ENCODE assay signal across 10 cellular contexts in genomic region chr14:61034416-61035100, GRCh38. TPM values are rescaled to one million over a fixed set of nuclear protein-coding genes. Genes with fewer than 3 reads are reported as not detected.
DNase-seq lines count a peak whose midpoint lies in the region; ATAC-seq, FAIRE-seq and TF ChIP-seq lines count a peak whose summit lies in the region.
"Had no signal": no experiment of that assay in that cellular context is flagged by ENCODE, and none has a peak within 500 bp of the region (broad histone marks: within the 10 kb centered on the region; RNA-seq: fewer than 3 reads in every experiment).

No MANE protein-coding gene starts in this region.

- TF ChIP-seq CTCF in NB4 (IDR thresholded peaks at IDR 0.05; ENCODE audit: low read depth, low read length) (no peak), endothelial cell of umbilical vein (IDR thresholded peaks at IDR 0.05; ENCODE audit: extremely low read depth in 1 of 2, insufficient read depth in 1 of 2, low read depth in 1 of 2, low read length in 2 of 2) (no peak), smooth muscle cell (IDR thresholded peaks at IDR 0.05; ENCODE audit: borderline replicate concordance, insufficient read depth, poor library complexity, severe bottlenecking) (no peak)

- no TSS peak for BruUV-seq in endothelial cell of umbilical vein (replicated peaks; lab: Mats Ljungman, UMichigan)

- TF ChIP-seq POLR2A in NB4 (IDR thresholded peaks at IDR 0.05; ENCODE audit: extremely low read depth, insufficient read length) (no peak), endothelial cell of umbilical vein (IDR thresholded peaks at IDR 0.05; ENCODE audit: low read depth, low read length) (no peak)

- DNase-seq in NB4 (ENCODE audit: low read depth) (peak; percentile 48), endothelial cell of umbilical vein (ENCODE audit: low read depth, low spot score) (peak; percentile 43), small intestine (no peak), smooth muscle cell (lab: John Stamatoyannopoulos, UW; ENCODE audit: unreplicated experiment) (no peak), NCI-H2227 treated with DMSO at 0.1 percent for 48 hours (lab: John Stamatoyannopoulos, UW) (no peak)
- no peak for DNase-seq in activated CD4-positive, alpha-beta T cell treated with anti-CD3 and anti-CD28 coated beads, Interleukin-2, amount 50 U/mL, for 1 hour

- 65 to 68% (median 66%) methylated on average over 4 of the region's 4 CpGs for WGBS in small intestine, 3 donors
- WGBS in smooth muscle cell (ENCODE audit: low lambda C conversion rate): 95% methylated on average over 4 of the region's 4 CpGs

- H3K27me3 ChIP-seq in endothelial cell of umbilical vein (ENCODE audit: control insufficient read depth in 2 of 2, insufficient read depth in 2 of 2, low read length in 2 of 2) (no peaks in the 10 kb centered on the region), small intestine (ENCODE audit: control insufficient read depth in 2 of 2, insufficient read depth in 2 of 2, low read length in 2 of 2) (no peaks in the 10 kb centered on the region), smooth muscle cell (ENCODE audit: low read depth) (no peaks in the 10 kb centered on the region)

- H4K20me1 ChIP-seq in endothelial cell of umbilical vein (replicated peaks; ENCODE audit: control insufficient read depth, extremely low read depth, insufficient read depth, low read length): no peaks in the 10 kb centered on the region
- no peaks in the 10 kb centered on the region for H4K20me1 ChIP-seq in smooth muscle cell (ENCODE audit: low read depth)

- H3K4me3 ChIP-seq in NB4 (ENCODE audit: low read depth, low read length): no peak overlapping the region
- no peak overlapping the region for H3K4me3 ChIP-seq in endothelial cell of umbilical vein (replicated peaks in 1 of 3; ENCODE audit: insufficient read depth in 1 of 3, low read depth in 1 of 3, low read length in 3 of 3)
- no peak overlapping the region for H3K4me3 ChIP-seq in small intestine (ENCODE audit: low read depth in 1 of 2, low read length in 2 of 2)
- H3K4me3 ChIP-seq in smooth muscle cell: no peak overlapping the region
- H3K4me3 ChIP-seq: skin epidermis had no signal

- dilution Hi-C loops in endothelial cell of umbilical vein (cut with MboI; ENCODE audit: extremely low pct_ligation_motif_present, low sequenced_read_pairs): loop anchor here (25.0 kb wide), 1 partner anchor 397 kb away; the partner anchor contains the start of gene SIX1

- H3K36me3 ChIP-seq in endothelial cell of umbilical vein (ENCODE audit: control insufficient read depth in 2 of 2, extremely low read depth in 1 of 2, insufficient read depth in 2 of 2, low read length in 2 of 2) (no peaks in the 10 kb centered on the region), small intestine (ENCODE audit: control insufficient read depth in 2 of 2, insufficient read depth in 2 of 2, low read length in 2 of 2) (no peaks in the 10 kb centered on the region), smooth muscle cell (ENCODE audit: low read depth) (no peaks in the 10 kb centered on the region)

- peak; percentile 87 for ATAC-seq in GM18868 (IDR thresholded peaks at IDR 0.05; ENCODE audit: unreplicated experiment)
- ATAC-seq in HG02623 (IDR thresholded peaks at IDR 0.05; ENCODE audit: unreplicated experiment): peak; percentile 89

- FAIRE-seq in endothelial cell of umbilical vein (lab: Jason Lieb, UNC) (no peak), small intestine (lab: Jason Lieb, UNC) (no peak)
- FAIRE-seq: colon had no signal

- CTCF ChIA-PET in endothelial cell of umbilical vein (lab: Charles Lee): interaction anchor here (0.9 kb wide), 1 partner anchor 8 kb away, joined by 9 read pairs; no protein-coding TSS in a partner anchor

- POLR2A ChIA-PET in endothelial cell of umbilical vein (lab: Charles Lee): no interaction called here

- H3F3A ChIP-seq in smooth muscle cell (ENCODE audit: low read depth): no peaks in the 10 kb centered on the region

- H3K79me2 ChIP-seq in endothelial cell of umbilical vein (ENCODE audit: control insufficient read depth, insufficient read depth, low read length): no peaks in the 10 kb centered on the region
- no peaks in the 10 kb centered on the region for H3K79me2 ChIP-seq in smooth muscle cell (ENCODE audit: low read depth)

- H3K4me1 ChIP-seq in endothelial cell of umbilical vein (ENCODE audit: control insufficient read depth, extremely low read depth, insufficient read depth, low read length): peaks cover 3% of the 10 kb centered on the region
- no peaks in the 10 kb centered on the region for H3K4me1 ChIP-seq in small intestine (ENCODE audit: control insufficient read depth in 2 of 2, insufficient read depth in 1 of 2, low read depth in 1 of 2, low read length in 1 of 2)
- H3K4me1 ChIP-seq in smooth muscle cell (ENCODE audit: low read depth): no peaks in the 10 kb centered on the region

- H3K27ac ChIP-seq in endothelial cell of umbilical vein (ENCODE audit: insufficient read depth, low read depth, low read length) (no peak overlapping the region), small intestine (ENCODE audit: low read depth in 1 of 2, low read length in 1 of 2) (no peak overlapping the region), smooth muscle cell (ENCODE audit: low read depth) (no peak overlapping the region)
- H3K27ac ChIP-seq: skin epidermis had no signal

- no peaks in the 10 kb centered on the region for H3K9me3 ChIP-seq in endothelial cell of umbilical vein (replicated peaks; ENCODE audit: control insufficient read depth, insufficient read depth, low read length)
- H3K9me3 ChIP-seq in small intestine (ENCODE audit: control insufficient read depth, low read depth): no peaks in the 10 kb centered on the region
- H3K9me3 ChIP-seq in smooth muscle cell (replicated peaks; ENCODE audit: low read depth): no peaks in the 10 kb centered on the region

- H3K9ac ChIP-seq in endothelial cell of umbilical vein (replicated peaks; ENCODE audit: extremely low read depth, insufficient read depth, low read length) (no peak overlapping the region), smooth muscle cell (ENCODE audit: low read depth) (no peak overlapping the region)

- H3K9me1 ChIP-seq in endothelial cell of umbilical vein (replicated peaks; ENCODE audit: control insufficient read depth, extremely low read depth, insufficient read depth, low read length): no peaks in the 10 kb centered on the region

- H2AFZ ChIP-seq in endothelial cell of umbilical vein (ENCODE audit: low read depth, low read length) (no peak overlapping the region), smooth muscle cell (ENCODE audit: low read depth) (no peak overlapping the region)

- intact Hi-C loops in endothelial cell of umbilical vein (cut with micrococcal nuclease): no loop called here

- H3K4me2 ChIP-seq in endothelial cell of umbilical vein (ENCODE audit: insufficient read depth, low read length) (no peak overlapping the region), smooth muscle cell (no peak overlapping the region)

TF ChIP-seq in endothelial cell of umbilical vein, 7 proteins besides CTCF, POLR2A, EP300 and RAD21:
- TF ChIP-seq MAX (IDR thresholded peaks at IDR 0.05; ENCODE audit: insufficient read depth, insufficient read length) (no peak), POLR2AphosphoS5 (IDR thresholded peaks at IDR 0.05; ENCODE audit: insufficient read depth, low read depth, low read length) (no peak), JUN (IDR thresholded peaks at IDR 0.05; ENCODE audit: borderline replicate concordance, insufficient read depth, insufficient read length, low read depth) (no peak), MYC (IDR thresholded peaks at IDR 0.05; ENCODE audit: low read depth, low read length) (no peak), FOS (IDR thresholded peaks at IDR 0.05; ENCODE audit: borderline replicate concordance, insufficient read depth, low read length) (no peak), GATA2 (IDR thresholded peaks at IDR 0.05; ENCODE audit: insufficient read depth, insufficient read length, low read depth, low read length) (no peak), EZH2 (IDR thresholded peaks at IDR 0.05; ENCODE audit: borderline replicate concordance, low read depth, low read length, severe bottlenecking) (no peak)

RNA-seq across cellular contexts. Expression of gene SLC38A6, which starts 53.5 kb away (rescaled TPM):
- total RNA-seq in endothelial cell of umbilical vein (21.6 and 24.6 TPM in 2 replicates), smooth muscle cell (11.8 and 28.7 TPM in 2 replicates)
- polyA plus RNA-seq in endothelial cell of umbilical vein (14.0 and 17.3 TPM in 2 replicates), small intestine (1 to 10 TPM; 2.2 to 5.6 (median 4.5) TPM), smooth muscle cell (5.5 and 5.7 TPM in 2 replicates)
- 9.4 and 9.6 TPM in 2 replicates for polyA plus RNA-seq in endothelial cell of umbilical vein (2011; cell fraction: cytosol; rRNA removed)
- 25.4 and 30.0 TPM in 2 replicates for polyA plus RNA-seq in endothelial cell of umbilical vein (2011; cell fraction: nucleus; rRNA removed)
- polyA plus RNA-seq in endothelial cell of umbilical vein (2012): 12.4 and 13.6 TPM in 2 replicates
- 34.2 and 53.5 TPM in 2 replicates for polyA minus RNA-seq in endothelial cell of umbilical vein
- polyA minus RNA-seq in endothelial cell of umbilical vein (2011; cell fraction: cytosol; rRNA and poly(A)+ RNA removed): 4.0 TPM
- 52.1 and 78.5 TPM in 2 replicates for polyA minus RNA-seq in endothelial cell of umbilical vein (2011; cell fraction: nucleus; rRNA and poly(A)+ RNA removed)

RNA-seq across cellular contexts. Expression of gene TRMT5, which starts 53.7 kb away (rescaled TPM):
- total RNA-seq in endothelial cell of umbilical vein: 12.6 and 13.5 TPM in 2 replicates
- polyA plus RNA-seq in endothelial cell of umbilical vein: 1.8 and 2.4 TPM in 2 replicates
- 3.2 and 3.5 TPM in 2 replicates for polyA plus RNA-seq in endothelial cell of umbilical vein (2011; cell fraction: cytosol; rRNA removed)
- polyA plus RNA-seq in endothelial cell of umbilical vein (2011; cell fraction: nucleus; rRNA removed): 2.4 and 3.8 TPM in 2 replicates
- 6.2 and 9.6 TPM in 2 replicates for polyA plus RNA-seq in endothelial cell of umbilical vein (2012)
- 4.4 and 5.9 TPM in 2 replicates for polyA minus RNA-seq in endothelial cell of umbilical vein
- 4.1 TPM for polyA minus RNA-seq in endothelial cell of umbilical vein (2011; cell fraction: cytosol; rRNA and poly(A)+ RNA removed)
- polyA minus RNA-seq in endothelial cell of umbilical vein (2011; cell fraction: nucleus; rRNA and poly(A)+ RNA removed): 4.9 and 5.0 TPM in 2 replicates
- 1 to 10 TPM; 2.4 to 4.9 (median 2.9) TPM for polyA plus RNA-seq in small intestine
- 6.6 and 9.1 TPM in 2 replicates for total RNA-seq in smooth muscle cell
- polyA plus RNA-seq in smooth muscle cell: 4.1 and 4.5 TPM in 2 replicates

Comparison
In these comparisons a context has a peak if more than half of its experiments do, and no peak if none do; other contexts are left out.
1. DNase-seq: peak in NB4 (single experiment) and endothelial cell of umbilical vein (single experiment); none in small intestine (single experiment), smooth muscle cell (single experiment), NCI-H2227 treated with DMSO at 0.1 percent for 48 hours (single experiment) and activated CD4-positive, alpha-beta T cell treated with anti-CD3 and anti-CD28 coated beads, Interleukin-2, amount 50 U/mL, for 1 hour (single experiment).